ENCODE assay signal across 12 cellular contexts in the genomic region with DNA sequence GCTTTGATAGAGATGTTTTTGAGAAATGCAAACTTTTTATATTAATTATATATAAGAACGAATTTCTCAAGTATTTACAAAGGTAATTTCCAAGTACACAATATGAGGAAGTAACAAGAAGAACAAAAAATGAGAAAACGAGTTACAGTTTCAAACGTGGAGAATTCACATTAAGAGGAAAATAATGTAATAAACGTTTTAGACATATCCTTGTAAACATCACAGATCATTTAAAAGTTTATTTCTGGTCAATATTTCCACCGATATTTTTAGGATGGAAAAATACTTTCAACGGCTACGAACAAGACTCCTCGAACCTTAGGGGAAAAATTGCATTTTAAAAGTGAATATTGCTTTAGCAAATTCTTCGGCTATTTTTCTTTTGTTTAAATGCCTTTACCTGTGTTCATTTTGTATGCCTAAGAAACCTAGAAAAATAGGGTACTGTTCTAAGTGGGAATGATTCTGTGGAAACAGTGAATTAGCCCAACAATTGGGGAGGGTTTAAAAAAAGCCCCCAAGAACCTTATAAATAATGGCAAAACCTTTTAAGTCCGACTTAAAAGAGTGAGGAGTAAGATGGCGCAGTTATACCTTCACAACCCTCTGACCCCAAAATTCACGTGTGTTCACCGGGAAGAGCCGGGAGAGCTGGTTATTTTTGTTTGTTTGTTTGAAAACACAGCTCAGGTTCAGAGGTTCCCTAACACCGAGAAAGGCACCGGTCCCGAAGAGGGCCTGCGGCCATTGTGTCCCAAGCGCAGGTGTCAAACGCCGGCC. TPM values are rescaled to one million over a fixed set of nuclear protein-coding genes. Genes with fewer than 3 reads are reported as not detected.
DNase-seq lines count a peak whose midpoint lies in the region; ATAC-seq, FAIRE-seq and TF ChIP-seq lines count a peak whose summit lies in the region.
"Had no signal": no experiment of that assay in that cellular context is flagged by ENCODE, and none has a peak within 500 bp of the region (broad histone marks: within the 10 kb centered on the region; RNA-seq: fewer than 3 reads in every experiment).

No MANE protein-coding gene starts in this region.

- TF ChIP-seq CTCF in Panc1 (IDR thresholded peaks at IDR 0.05), result no peak
- TF ChIP-seq CTCF in psoas muscle (IDR thresholded peaks at IDR 0.05), result no peak

- H3K36me3 ChIP-seq in H7 (replicated peaks; ENCODE audit: control insufficient read depth, insufficient read depth, low read length) (no peaks in the 10 kb centered on the region), Panc1 (ENCODE audit: control insufficient read depth, insufficient read depth, low read length) (no peaks in the 10 kb centered on the region; the same call in 1 of the 2 replicates), iPS DF 6.9 (ENCODE audit: control insufficient read depth, insufficient read depth, low read length) (no peaks in the 10 kb centered on the region), psoas muscle (ENCODE audit: insufficient read depth in 1 of 2, low read depth in 1 of 2) (no peaks in the 10 kb centered on the region)

- in situ Hi-C loops in Panc1 (cut with HindIII; ENCODE audit: low pct_unique_long_range_greater_than_20kb, low sequenced_read_pairs), result no loop called here

- BruUV-seq in Panc1 (replicated peaks; lab: Mats Ljungman, UMichigan), result no TSS peak

- CTCF ChIA-PET in Panc1 (lab: Charles Lee), result no interaction called here

- intact Hi-C loops in Panc1 (cut with micrococcal nuclease; ENCODE audit: unreplicated experiment) (no loop called here), psoas muscle (cut with DNase I) (no loop called here)

- H3K4me1 ChIP-seq in Panc1 (ENCODE audit: control insufficient read depth, insufficient read depth, low read length) (no peaks in the 10 kb centered on the region), iPS DF 6.9 (ENCODE audit: control insufficient read depth, insufficient read depth, low read length) (no peaks in the 10 kb centered on the region; the same call in 1 of the 2 replicates), psoas muscle (peaks cover 27% of the 10 kb centered on the region)

- ATAC-seq in Panc1 (no peak), psoas muscle (no peak), HG03521 (IDR thresholded peaks at IDR 0.05; ENCODE audit: unreplicated experiment) (no peak)
- ATAC-seq: sciatic nerve had no signal

- POLR2A ChIA-PET in Panc1 (lab: Charles Lee), result no interaction called here

- peak overlapping the region; percentile 54 for H3K4me3 ChIP-seq in H7 (ENCODE audit: insufficient read depth, low read depth, low read length)
- H3K4me3 ChIP-seq in Panc1 (ENCODE audit: low read depth in 2 of 2, low read length in 2 of 2), result peak overlapping the region; percentile 35 to 56
- H3K4me3 ChIP-seq in iPS DF 6.9 (ENCODE audit: low read length), result peak overlapping the region; percentile 18; the same call in 1 of the 2 replicates
- peak overlapping the region; percentile 60 for H3K4me3 ChIP-seq in psoas muscle

- H3K27me3 ChIP-seq in H7 (ENCODE audit: control insufficient read depth, insufficient read depth, low read length), result peaks cover 91% of the 10 kb centered on the region
- peaks cover 18% of the 10 kb centered on the region for H3K27me3 ChIP-seq in Panc1 (ENCODE audit: control insufficient read depth, insufficient read depth, low read length)
- peaks cover 75% of the 10 kb centered on the region for H3K27me3 ChIP-seq in iPS DF 6.9 (ENCODE audit: control insufficient read depth, insufficient read depth, low read length)
- peaks cover 0 to 100% (median 45%) of the 10 kb centered on the region in 3 donors for H3K27me3 ChIP-seq in psoas muscle (ENCODE audit: insufficient read depth in 3 of 3, low read length in 2 of 3)

- H3K27ac ChIP-seq in Panc1 (ENCODE audit: low read length) (no peak overlapping the region), iPS DF 6.9 (ENCODE audit: low read length) (no peak overlapping the region), psoas muscle (no peak overlapping the region)

- WGBS in iPS DF 6.9 (ENCODE audit: insufficient coverage, insufficient read length), result no CpG with 5 or more reads among the region's 21 CpGs
- 11 to 16% (median 14%) methylated on average over 21 of the region's 21 CpGs for WGBS in psoas muscle, 3 donors

- DNase-seq in H7 (no peak), Panc1 (ENCODE audit: low read depth, low spot score) (no peak), iPS DF 6.9 (ENCODE audit: low read depth, low spot score) (no peak), psoas muscle (no peak), GM12891 (ENCODE audit: insufficient read length, low spot score) (no peak), NCI-H2171 (lab: John Stamatoyannopoulos, UW) (no peak)
- DNase-seq in activated CD4-positive, alpha-beta T cell treated with anti-CD3 and anti-CD28 coated beads for 1 hour, result no peak
- DNase-seq: NCI-H446 treated with DMSO at 0.1 percent for 48 hours had no signal

- no peak for TF ChIP-seq POLR2A in GM12891 (IDR thresholded peaks at IDR 0.05; ENCODE audit: low read depth, low read length)

- no peaks in the 10 kb centered on the region for H3K9me3 ChIP-seq in Panc1 (ENCODE audit: control insufficient read depth, insufficient read depth, low read depth, low read length)
- H3K9me3 ChIP-seq in iPS DF 6.9 (ENCODE audit: control insufficient read depth, insufficient read depth, low read length), result no peaks in the 10 kb centered on the region
- no peaks in the 10 kb centered on the region for H3K9me3 ChIP-seq in psoas muscle

- FAIRE-seq in GM12891 (lab: Jason Lieb, UNC), result no peak
- FAIRE-seq: endometrium, urothelium cell line had no signal

TF ChIP-seq in GM12891, 5 proteins besides CTCF, POLR2A, EP300 and RAD21:
- TF ChIP-seq POU2F2 (IDR thresholded peaks at IDR 0.05; ENCODE audit: low read depth, low read length) (no peak), POLR2AphosphoS5 (IDR thresholded peaks at IDR 0.05; ENCODE audit: low read depth, low read length) (no peak), TAF1 (IDR thresholded peaks at IDR 0.05; ENCODE audit: low read depth, low read length) (no peak), SPI1 (IDR thresholded peaks at IDR 0.05; ENCODE audit: low read depth, low read length) (no peak), PAX5 (IDR thresholded peaks at IDR 0.05; ENCODE audit: insufficient read depth, low read length, severe bottlenecking) (no peak)

RNA-seq across cellular contexts. Expression of a gene that starts 3.3 kb away (rescaled TPM):
- 0.30 and 1.1 TPM in 2 replicates for total RNA-seq in H7 (2014; rRNA removed; shearing (Covaris generic))
- total RNA-seq in Panc1 (2021; ENCODE audit: unreplicated experiment) (not detected), psoas muscle (not detected)
- polyA plus RNA-seq in Panc1 (2012; ENCODE audit: insufficient read length), result not detected
- under 1 TPM in 1 of 3 donors, not detected in 2; 0.03 TPM for polyA plus RNA-seq in psoas muscle
- polyA plus RNA-seq in GM12891 (2012; ENCODE audit: low read depth, missing spikeins), result 2.9 TPM
- total RNA-seq: sciatic nerve had no signal
